ENCODE assay signal across 11 cellular contexts in genomic region chr17:49213399-49213798, GRCh38. TPM values are rescaled to one million over a fixed set of nuclear protein-coding genes. Genes with fewer than 3 reads are reported as not detected.
DNase-seq lines count a peak whose midpoint lies in the region; ATAC-seq and TF ChIP-seq lines count a peak whose summit lies in the region.
"Had no signal": no experiment of that assay in that cellular context is flagged by ENCODE, and none has a peak within 500 bp of the region (broad histone marks: within the 10 kb centered on the region; RNA-seq: fewer than 3 reads in every experiment).

No MANE protein-coding gene starts in this region.

- peak overlapping the region; percentile 93 to 100 (median 96) for H3K27ac Mint-ChIP-seq in immature natural killer cell

- H3K9me3 ChIP-seq in BLaER1 = no peaks in the 10 kb centered on the region
- H3K9me3 ChIP-seq in Peyer's patch = no peaks in the 10 kb centered on the region
- no peaks in the 10 kb centered on the region for H3K9me3 ChIP-seq in testis

- TF ChIP-seq POLR2A in Peyer's patch (IDR thresholded peaks at IDR 0.05) (no peak), testis (IDR thresholded peaks at IDR 0.05) (no peak)

- H3K27me3 Mint-ChIP-seq in immature natural killer cell (ENCODE audit: low read depth in 3 of 3) = peaks cover 17 to 33% (median 22%) of the 10 kb centered on the region in 3 donors

- H3K4me3 Mint-ChIP-seq in immature natural killer cell = peak overlapping the region; percentile 86 to 100 (median 98)

- H3K27ac ChIP-seq in BLaER1 (no peak overlapping the region), Peyer's patch (peak overlapping the region in 3 of 4 donors; percentile 14 to 90 (median 43)), testis (no peak overlapping the region)

- peaks cover 85 to 93% of the 10 kb centered on the region in 2 donors for H3K4me1 Mint-ChIP-seq in immature natural killer cell

- no peak for ATAC-seq in GM21529 (IDR thresholded peaks at IDR 0.05; ENCODE audit: unreplicated experiment)

- intact Hi-C loops in testis (cut with DNase I; ENCODE audit: low total_unique reads) = no loop called here

- H3K27me3 ChIP-seq in BLaER1 (no peaks in the 10 kb centered on the region), Peyer's patch (no peaks in the 10 kb centered on the region), testis (no peaks in the 10 kb centered on the region)

- H4K20me1 ChIP-seq in BLaER1 = no peaks in the 10 kb centered on the region

- TF ChIP-seq CTCF in Peyer's patch (IDR thresholded peaks at IDR 0.05) = no peak
- no peak for TF ChIP-seq CTCF in testis (IDR thresholded peaks at IDR 0.05)

- H3K9me3 Mint-ChIP-seq in immature natural killer cell = no peaks in the 10 kb centered on the region

- H3K9ac ChIP-seq in BLaER1 = no peak overlapping the region

- H3K4me3 ChIP-seq in BLaER1 = no peak overlapping the region
- peak overlapping the region; percentile 69; the same call in 1 of the 2 replicates for H3K4me3 ChIP-seq in GM08714 (ENCODE audit: low read length)
- H3K4me3 ChIP-seq in Peyer's patch = peak overlapping the region in 3 of 4 donors; percentile 6 to 43 (median 23)
- no peak overlapping the region for H3K4me3 ChIP-seq in testis

- DNase-seq in Peyer's patch (peak in 1 of 3 donors; percentile 75), immature natural killer cell (no peak), testis (no peak), NCI-H345 (lab: John Stamatoyannopoulos, UW) (no peak)
- no peak for DNase-seq in stimulated activated CD4-positive, alpha-beta T cell treated with anti-CD3 and anti-CD28 coated beads, Interleukin-4, amount 100 ng/mL, for 1 hour
- DNase-seq: activated CD4-positive, alpha-beta T cell treated with anti-CD3 and anti-CD28 coated beads for 4 hours had no signal

- peaks cover 98% of the 10 kb centered on the region for H3K4me1 ChIP-seq in BLaER1
- H3K4me1 ChIP-seq in Peyer's patch = peaks cover 0 to 41% (median 30%) of the 10 kb centered on the region in 4 donors
- H3K4me1 ChIP-seq in testis = peaks cover 3% of the 10 kb centered on the region

- H3K36me3 ChIP-seq in BLaER1 = no peaks in the 10 kb centered on the region
- no peaks in the 10 kb centered on the region for H3K36me3 ChIP-seq in Peyer's patch
- no peaks in the 10 kb centered on the region for H3K36me3 ChIP-seq in testis (ENCODE audit: low read depth, missing control alignments)

- H3K4me2 ChIP-seq in BLaER1 = peak overlapping the region; percentile 91

- H3K36me3 Mint-ChIP-seq in immature natural killer cell = peaks cover 35 to 47% (median 38%) of the 10 kb centered on the region in 3 donors

- 76 to 82% methylated on average over 3 to 5 of the region's 5 CpGs for WGBS in testis, 2 donors

RNA-seq across cellular contexts. Expression of gene ABI3, which starts 2.9 kb away (rescaled TPM):
- total RNA-seq in Peyer's patch = 10 to 100 TPM in 2 of 4 donors, 1 to 10 TPM in 2; 4.9 to 50.3 (median 8.9) TPM
- polyA plus RNA-seq in immature natural killer cell = 100 to 1,000 TPM; 149 to 338 (median 289) TPM
- total RNA-seq in testis = 1 to 10 TPM in 1 of 2 donors, under 1 TPM in 1; 0.87 to 2.2 TPM
- polyA plus RNA-seq in testis (ENCODE audit: insufficient read depth, low read depth, low replicate concordance) = 3.9 TPM
- total RNA-seq: SK-MEL-5 had no signal

RNA-seq across cellular contexts. Expression of gene GNGT2, which starts 3.0 kb away (rescaled TPM):
- 10 to 100 TPM in 1 of 4 donors, 1 to 10 TPM in 1, not detected in 2; 4.8 to 14.0 TPM for total RNA-seq in Peyer's patch
- 100 to 1,000 TPM; 110 to 238 (median 131) TPM for polyA plus RNA-seq in immature natural killer cell
- under 1 TPM in 1 of 2 donors, not detected in 1; 0.68 TPM for total RNA-seq in testis
- polyA plus RNA-seq in testis (ENCODE audit: insufficient read depth, low read depth, low replicate concordance) = 2.2 TPM
- total RNA-seq: G401, SK-MEL-5 had no signal

RNA-seq across cellular contexts. Expression of gene PHOSPHO1, which starts 17.2 kb away (rescaled TPM):
- total RNA-seq in Peyer's patch (not detected), testis (100 to 1,000 TPM in 1 of 2 donors, 10 to 100 TPM in 1; 35.4 to 138 TPM)
- polyA plus RNA-seq in immature natural killer cell (1 to 10 TPM in 2 of 3 donors, under 1 TPM in 1; 0.77 to 3.6 (median 2.0) TPM), testis (ENCODE audit: insufficient read depth, low read depth, low replicate concordance) (99.5 TPM)

Comparison
In these comparisons a context has a peak if more than half of its experiments do, and no peak if none do; other contexts are left out.
1. H3K27ac ChIP-seq: peak in Peyer's patch (3 of 4); none in BLaER1 (single experiment) and testis (0 of 2).
2. H3K4me3 ChIP-seq: peak in GM08714 (single experiment) and Peyer's patch (3 of 4); none in BLaER1 (single experiment) and testis (0 of 2).
3. RNA of gene PHOSPHO1, which starts 17.2 kb away (total RNA-seq): 35.4 to 138 TPM in testis; not detected in Peyer's patch; every median in the first group is over 10 times any median in the second.